Comparison of ENCODE assay signal across 1 cellular context in genomic region chr6:36442671-36443497, GRCh38.
TF ChIP-seq lines count a peak whose summit lies in the region.

TSS of gene KCTD20 (plus strand) at chr6:36443000. CDS start at chr6:36470098, 27,098 bp downstream.
TSS of gene PXT1 (minus strand) at chr6:36442854. CDS start at chr6:36426082, 16,772 bp downstream.

TF ChIP-seq in HepG2, 621 proteins besides CTCF, POLR2A, EP300 and RAD21 (continued from another document):
- TF ChIP-seq CERS6 (CRISPR knock-in tag; IDR thresholded peaks at IDR 0.05) = no peak
- peak; percentile 64 for TF ChIP-seq PHF20 (CRISPR knock-in tag; IDR thresholded peaks at IDR 0.05)
- peak; percentile 66; the same call in 1 of the 2 replicates for TF ChIP-seq ZNF878 (CRISPR knock-in tag; IDR thresholded peaks at IDR 0.05)
- TF ChIP-seq SNAPC4 (CRISPR knock-in tag; IDR thresholded peaks at IDR 0.05) = 0 out of 2 replicates have a peak, but pooled peaks have one; percentile 41
- TF ChIP-seq ZNF138 (CRISPR knock-in tag; IDR thresholded peaks at IDR 0.05; ENCODE audit: low read depth) = peak; percentile 87
- no peak for TF ChIP-seq NBN (conservative IDR thresholded peaks at IDR 0.05)
- peak; percentile 90 for TF ChIP-seq ZNF143 (CRISPR knock-in tag; IDR thresholded peaks at IDR 0.05)
- TF ChIP-seq SCMH1 (CRISPR knock-in tag; IDR thresholded peaks at IDR 0.05; ENCODE audit: borderline replicate concordance) = no peak
- TF ChIP-seq EED (CRISPR knock-in tag; IDR thresholded peaks at IDR 0.05) = peak; percentile 92
TF ChIP-seq in HepG2: peak in this region for 368.
